In the genomic region with DNA sequence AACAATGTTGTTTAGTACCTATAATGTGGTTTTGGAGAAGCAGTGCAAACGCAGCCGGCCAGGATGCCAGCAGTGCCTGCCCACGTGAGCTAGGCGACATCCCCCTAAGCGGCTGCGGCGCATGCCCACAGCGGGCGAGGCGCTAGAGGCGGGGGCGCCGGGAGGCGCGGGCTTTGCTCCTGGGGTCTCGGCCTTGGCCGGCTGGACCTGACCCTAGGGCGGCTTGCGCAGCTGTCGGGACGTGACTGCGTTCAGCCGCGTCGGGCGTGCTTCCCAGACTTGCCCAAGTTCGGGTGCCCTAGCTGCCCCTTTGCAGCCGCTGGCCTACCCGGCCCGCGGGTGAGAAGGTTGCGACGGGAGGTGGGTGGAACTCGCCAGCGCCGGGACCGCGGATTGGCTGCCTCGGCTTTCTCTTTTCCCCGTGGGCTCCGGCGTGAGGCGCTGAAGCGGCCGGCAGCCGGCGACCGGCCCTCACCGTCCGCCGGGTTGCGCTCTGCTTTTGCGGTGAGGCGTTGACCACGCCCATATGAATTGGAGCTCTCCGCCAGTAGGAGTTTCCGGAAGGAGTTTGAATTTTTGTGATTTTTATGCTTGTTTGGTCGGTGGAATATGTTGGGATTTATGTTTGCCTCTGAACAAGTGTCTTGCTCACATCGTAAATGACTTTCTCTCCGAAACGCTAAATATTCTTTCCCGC, we compare ENCODE assay signal across 8 cellular contexts. TPM values are rescaled to one million over a fixed set of nuclear protein-coding genes. Genes with fewer than 3 reads are reported as not detected.
DNase-seq lines count a peak whose midpoint lies in the region; ATAC-seq and TF ChIP-seq lines count a peak whose summit lies in the region.

A gene (plus strand): TSS at position 122 of the 697 bp plus-strand sequence. CDS start 599 bp downstream, outside the sequence.

- no peaks in the 10 kb centered on the region for H3K9me3 ChIP-seq in right lobe of liver

- peak within 1 kb of the TSS; percentile 61 to 98 (median 80) for H3K4me3 ChIP-seq in dorsolateral prefrontal cortex
- peak within 1 kb of the TSS; percentile 73 to 86 (median 76) for H3K4me3 ChIP-seq in right lobe of liver

- DNase-seq in CD1c-positive myeloid dendritic cell (ENCODE audit: extremely low spot score) (peak; percentile 95), NCI-H748 (lab: John Stamatoyannopoulos, UW; ENCODE audit: unreplicated experiment) (peak; percentile 93), dorsolateral prefrontal cortex (peak; percentile 80 to 94 (median 90)), right lobe of liver (peak; percentile 94 to 97 (median 96))
- peak; percentile 68 to 71 for DNase-seq in activated CD4-positive, alpha-beta T cell treated with anti-CD3 and anti-CD28 coated beads, Interleukin-2, amount 50 U/mL, for 4 hours
- peak; percentile 74 to 75 for DNase-seq in stimulated activated CD4-positive, alpha-beta T cell treated with anti-CD3 and anti-CD28 coated beads, Interleukin-4, amount 100 ng/mL, for 4 hours

- TF ChIP-seq POLR2A in right lobe of liver (IDR thresholded peaks at IDR 0.05): peak; percentile 74

- intact Hi-C loops in dorsolateral prefrontal cortex (cut with DNase I): loop anchor here (1.0 kb wide), 1 partner anchor 23 kb away; a partner anchor contains a TSS
- intact Hi-C loops in right lobe of liver (cut with DNase I): no loop called here

- peaks cover 0 to 11% (median 5%) of the 10 kb centered on the region in 4 donors for H3K4me1 ChIP-seq in right lobe of liver

- H3K36me3 ChIP-seq in right lobe of liver: no peaks in the 10 kb centered on the region

- WGBS in right lobe of liver (ENCODE audit: insufficient coverage, low coverage, low lambda C conversion rate, missing lambda C conversion rate): 0% methylated on average over 6 of the region's 62 CpGs

- H3K27me3 ChIP-seq in dorsolateral prefrontal cortex (no peaks in the 10 kb centered on the region), right lobe of liver (no peaks in the 10 kb centered on the region)

- H3K27ac ChIP-seq in dorsolateral prefrontal cortex (peak within 1 kb of the TSS; percentile 87 to 100 (median 96)), right lobe of liver (peak within 1 kb of the TSS; percentile 74 to 89 (median 83))

- ATAC-seq in GM19372 (IDR thresholded peaks at IDR 0.05; ENCODE audit: low read depth, unreplicated experiment) (peak; percentile 86), HG03558 (IDR thresholded peaks at IDR 0.05; ENCODE audit: extremely low read depth, unreplicated experiment) (peak; percentile 65), right lobe of liver (peak; percentile 97 to 99 (median 98))

- TF ChIP-seq CTCF in dorsolateral prefrontal cortex (IDR thresholded peaks at IDR 0.05 in 54 of 56, conservative IDR thresholded peaks at IDR 0.05 in 2 of 56; ENCODE audit: low read depth in 1 of 56, partially characterized antibody in 56 of 56) (peak in 44 of 56 donors; percentile 6 to 70 (median 42)), right lobe of liver (IDR thresholded peaks at IDR 0.05) (peak in 3 of 4 donors; percentile 38 to 44 (median 41))

RNA-seq across cellular contexts. Expression of the gene that starts here (rescaled TPM):
- total RNA-seq in dorsolateral prefrontal cortex: 10 to 100 TPM; 15.3 to 39.6 (median 23.5) TPM
- total RNA-seq in right lobe of liver: 10 to 100 TPM; 11.2 to 18.9 (median 15.7) TPM

Comparison
In these comparisons a context has a peak if more than half of its experiments do, and no peak if none do; other contexts are left out.
1. Peak in every context shown above with its lines: DNase-seq, ATAC-seq, H3K4me3 ChIP-seq and H3K27ac ChIP-seq.
2. intact Hi-C loops: an anchor here in dorsolateral prefrontal cortex (1.0 kb wide); none called in right lobe of liver.